ENCODE assay signal across 1 cellular context in the genomic region with DNA sequence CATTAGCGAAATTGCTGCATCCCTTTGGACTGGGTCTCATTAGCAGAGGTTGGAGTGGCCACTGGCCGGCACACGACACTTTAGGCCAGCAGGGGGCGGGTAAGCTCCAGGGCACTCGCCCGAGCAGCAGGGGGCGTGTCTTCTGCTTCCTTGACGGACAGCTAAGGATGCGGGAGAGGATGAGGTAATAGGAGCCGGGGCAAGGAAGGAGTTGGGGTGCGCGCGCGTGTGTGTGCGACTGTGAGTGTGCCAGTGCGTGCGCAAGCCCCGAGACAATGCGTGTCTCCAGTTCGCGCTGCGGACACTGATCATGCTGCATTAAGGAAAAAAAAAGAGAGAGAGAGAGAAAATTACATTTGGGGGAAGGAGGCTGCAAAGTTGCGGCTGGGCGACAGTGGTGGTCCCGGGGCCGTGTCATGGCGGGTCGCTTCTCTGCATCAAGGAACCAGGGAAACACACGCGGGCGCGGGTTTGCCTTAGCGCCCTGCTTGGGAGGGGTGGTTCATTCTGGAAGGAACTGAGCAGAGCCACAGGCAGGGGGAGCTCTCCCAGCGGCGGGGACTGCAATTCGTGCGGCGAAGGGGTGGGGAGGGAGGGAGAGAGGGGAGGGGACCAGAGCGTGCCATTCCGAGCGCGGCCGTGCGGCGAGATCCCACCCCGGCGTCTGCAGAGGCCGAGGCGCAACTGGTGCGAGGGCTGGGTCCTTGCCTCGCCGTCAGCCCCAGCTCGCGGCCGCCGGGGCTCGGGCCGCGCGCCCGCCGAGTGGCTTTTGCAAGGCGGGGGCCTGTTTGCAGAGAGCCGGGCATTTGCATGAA.
A peak's percentile ranks its signal among the peaks of the same experiment; 100 is the strongest.
TF ChIP-seq lines count a peak whose summit lies in the region.

TSS of gene DTX4 (plus strand) at position 625 of the 815 bp plus-strand sequence. CDS start 464 bp downstream, outside the sequence.

TF ChIP-seq in K562, 482 proteins besides CTCF, POLR2A, EP300 and RAD21 (continued from another document and continues in another):
- TF ChIP-seq ATF3 (IDR thresholded peaks at IDR 0.05) (peak; percentile 84), ATF3 (CRISPR knock-in tag; conservative IDR thresholded peaks at IDR 0.05) (no peak), ZFP36 (IDR thresholded peaks at IDR 0.05; ENCODE audit: low read depth, low read length, partially characterized antibody) (no peak), TCF3 (CRISPR knock-in tag; IDR thresholded peaks at IDR 0.05) (no peak), THAP12 (CRISPR knock-in tag; IDR thresholded peaks at IDR 0.05) (no peak), ZNF354B (CRISPR knock-in tag; IDR thresholded peaks at IDR 0.05) (no peak), ELF1 (tag; IDR thresholded peaks at IDR 0.05) (no peak), SMARCC2 (IDR thresholded peaks at IDR 0.05; ENCODE audit: low read depth) (no peak), ZNF282 (CRISPR knock-in tag; IDR thresholded peaks at IDR 0.05) (no peak), FOXJ2 (tag; IDR thresholded peaks at IDR 0.05) (no peak), STAT6 (CRISPR knock-in tag; IDR thresholded peaks at IDR 0.05) (0 out of 2 replicates have a peak, but pooled peaks have one; percentile 62), PTRF (tag; IDR thresholded peaks at IDR 0.05) (no peak), BRD4 (IDR thresholded peaks at IDR 0.05) (no peak), PURB (CRISPR knock-in tag; IDR thresholded peaks at IDR 0.05; ENCODE audit: low read depth) (no peak), ZNF766 (CRISPR knock-in tag; conservative IDR thresholded peaks at IDR 0.05) (no peak), ZNF384 (IDR thresholded peaks at IDR 0.05; ENCODE audit: low read depth, low read length) (no peak), ZNF444 (CRISPR knock-in tag; IDR thresholded peaks at IDR 0.05) (no peak), E2F1 (CRISPR knock-in tag; IDR thresholded peaks at IDR 0.05) (no peak), ZNF830 (CRISPR knock-in tag; IDR thresholded peaks at IDR 0.05) (no peak), ESRRA (IDR thresholded peaks at IDR 0.05; ENCODE audit: borderline replicate concordance, low read depth) (no peak; the same call in 1 of the 2 replicates), NCOR1 (IDR thresholded peaks at IDR 0.05) (no peak), NCOA4 (IDR thresholded peaks at IDR 0.05; ENCODE audit: partially characterized antibody) (no peak), FOXK2 (conservative IDR thresholded peaks at IDR 0.05 in 1 of 2, IDR thresholded peaks at IDR 0.05 in 1 of 2; ENCODE audit: low read depth in 2 of 2) (peak in 1 of 2 experiments; percentile 40; a peak in 1 of 4 replicates), SLC30A9 (CRISPR knock-in tag; IDR thresholded peaks at IDR 0.05) (no peak), SMAD2 (IDR thresholded peaks at IDR 0.05; ENCODE audit: low read depth, low read length) (no peak), PHTF2 (CRISPR knock-in tag; IDR thresholded peaks at IDR 0.05) (no peak), SOX6 (IDR thresholded peaks at IDR 0.05) (no peak), ZC3H4 (CRISPR knock-in tag; IDR thresholded peaks at IDR 0.05; ENCODE audit: borderline replicate concordance) (no peak)
- TF ChIP-seq, protein P1, sequence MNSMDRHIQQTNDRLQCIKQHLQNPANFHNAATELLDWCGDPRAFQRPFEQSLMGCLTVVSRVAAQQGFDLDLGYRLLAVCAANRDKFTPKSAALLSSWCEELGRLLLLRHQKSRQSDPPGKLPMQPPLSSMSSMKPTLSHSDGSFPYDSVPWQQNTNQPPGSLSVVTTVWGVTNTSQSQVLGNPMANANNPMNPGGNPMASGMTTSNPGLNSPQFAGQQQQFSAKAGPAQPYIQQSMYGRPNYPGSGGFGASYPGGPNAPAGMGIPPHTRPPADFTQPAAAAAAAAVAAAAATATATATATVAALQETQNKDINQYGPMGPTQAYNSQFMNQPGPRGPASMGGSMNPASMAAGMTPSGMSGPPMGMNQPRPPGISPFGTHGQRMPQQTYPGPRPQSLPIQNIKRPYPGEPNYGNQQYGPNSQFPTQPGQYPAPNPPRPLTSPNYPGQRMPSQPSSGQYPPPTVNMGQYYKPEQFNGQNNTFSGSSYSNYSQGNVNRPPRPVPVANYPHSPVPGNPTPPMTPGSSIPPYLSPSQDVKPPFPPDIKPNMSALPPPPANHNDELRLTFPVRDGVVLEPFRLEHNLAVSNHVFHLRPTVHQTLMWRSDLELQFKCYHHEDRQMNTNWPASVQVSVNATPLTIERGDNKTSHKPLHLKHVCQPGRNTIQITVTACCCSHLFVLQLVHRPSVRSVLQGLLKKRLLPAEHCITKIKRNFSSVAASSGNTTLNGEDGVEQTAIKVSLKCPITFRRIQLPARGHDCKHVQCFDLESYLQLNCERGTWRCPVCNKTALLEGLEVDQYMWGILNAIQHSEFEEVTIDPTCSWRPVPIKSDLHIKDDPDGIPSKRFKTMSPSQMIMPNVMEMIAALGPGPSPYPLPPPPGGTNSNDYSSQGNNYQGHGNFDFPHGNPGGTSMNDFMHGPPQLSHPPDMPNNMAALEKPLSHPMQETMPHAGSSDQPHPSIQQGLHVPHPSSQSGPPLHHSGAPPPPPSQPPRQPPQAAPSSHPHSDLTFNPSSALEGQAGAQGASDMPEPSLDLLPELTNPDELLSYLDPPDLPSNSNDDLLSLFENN (IDR thresholded peaks at IDR 0.05; ENCODE audit: low read depth in 2 of 2, low read length in 2 of 2): no peak
- TF ChIP-seq, protein P2, sequence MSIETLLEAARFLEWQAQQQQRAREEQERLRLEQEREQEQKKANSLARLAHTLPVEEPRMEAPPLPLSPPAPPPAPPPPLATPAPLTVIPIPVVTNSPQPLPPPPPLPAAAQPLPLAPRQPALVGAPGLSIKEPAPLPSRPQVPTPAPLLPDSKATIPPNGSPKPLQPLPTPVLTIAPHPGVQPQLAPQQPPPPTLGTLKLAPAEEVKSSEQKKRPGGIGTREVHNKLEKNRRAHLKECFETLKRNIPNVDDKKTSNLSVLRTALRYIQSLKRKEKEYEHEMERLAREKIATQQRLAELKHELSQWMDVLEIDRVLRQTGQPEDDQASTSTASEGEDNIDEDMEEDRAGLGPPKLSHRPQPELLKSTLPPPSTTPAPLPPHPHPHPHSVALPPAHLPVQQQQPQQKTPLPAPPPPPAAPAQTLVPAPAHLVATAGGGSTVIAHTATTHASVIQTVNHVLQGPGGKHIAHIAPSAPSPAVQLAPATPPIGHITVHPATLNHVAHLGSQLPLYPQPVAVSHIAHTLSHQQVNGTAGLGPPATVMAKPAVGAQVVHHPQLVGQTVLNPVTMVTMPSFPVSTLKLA (conservative IDR thresholded peaks at IDR 0.05): peak in 1 of 2 experiments; percentile 49
- TF ChIP-seq, protein P3, sequence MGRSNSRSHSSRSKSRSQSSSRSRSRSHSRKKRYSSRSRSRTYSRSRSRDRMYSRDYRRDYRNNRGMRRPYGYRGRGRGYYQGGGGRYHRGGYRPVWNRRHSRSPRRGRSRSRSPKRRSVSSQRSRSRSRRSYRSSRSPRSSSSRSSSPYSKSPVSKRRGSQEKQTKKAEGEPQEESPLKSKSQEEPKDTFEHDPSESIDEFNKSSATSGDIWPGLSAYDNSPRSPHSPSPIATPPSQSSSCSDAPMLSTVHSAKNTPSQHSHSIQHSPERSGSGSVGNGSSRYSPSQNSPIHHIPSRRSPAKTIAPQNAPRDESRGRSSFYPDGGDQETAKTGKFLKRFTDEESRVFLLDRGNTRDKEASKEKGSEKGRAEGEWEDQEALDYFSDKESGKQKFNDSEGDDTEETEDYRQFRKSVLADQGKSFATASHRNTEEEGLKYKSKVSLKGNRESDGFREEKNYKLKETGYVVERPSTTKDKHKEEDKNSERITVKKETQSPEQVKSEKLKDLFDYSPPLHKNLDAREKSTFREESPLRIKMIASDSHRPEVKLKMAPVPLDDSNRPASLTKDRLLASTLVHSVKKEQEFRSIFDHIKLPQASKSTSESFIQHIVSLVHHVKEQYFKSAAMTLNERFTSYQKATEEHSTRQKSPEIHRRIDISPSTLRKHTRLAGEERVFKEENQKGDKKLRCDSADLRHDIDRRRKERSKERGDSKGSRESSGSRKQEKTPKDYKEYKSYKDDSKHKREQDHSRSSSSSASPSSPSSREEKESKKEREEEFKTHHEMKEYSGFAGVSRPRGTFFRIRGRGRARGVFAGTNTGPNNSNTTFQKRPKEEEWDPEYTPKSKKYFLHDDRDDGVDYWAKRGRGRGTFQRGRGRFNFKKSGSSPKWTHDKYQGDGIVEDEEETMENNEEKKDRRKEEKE (IDR thresholded peaks at IDR 0.05; ENCODE audit: borderline replicate concordance in 1 of 2, control insufficient read depth in 1 of 2, low read depth in 2 of 2, low read length in 1 of 2): no peak
- TF ChIP-seq, protein P4, sequence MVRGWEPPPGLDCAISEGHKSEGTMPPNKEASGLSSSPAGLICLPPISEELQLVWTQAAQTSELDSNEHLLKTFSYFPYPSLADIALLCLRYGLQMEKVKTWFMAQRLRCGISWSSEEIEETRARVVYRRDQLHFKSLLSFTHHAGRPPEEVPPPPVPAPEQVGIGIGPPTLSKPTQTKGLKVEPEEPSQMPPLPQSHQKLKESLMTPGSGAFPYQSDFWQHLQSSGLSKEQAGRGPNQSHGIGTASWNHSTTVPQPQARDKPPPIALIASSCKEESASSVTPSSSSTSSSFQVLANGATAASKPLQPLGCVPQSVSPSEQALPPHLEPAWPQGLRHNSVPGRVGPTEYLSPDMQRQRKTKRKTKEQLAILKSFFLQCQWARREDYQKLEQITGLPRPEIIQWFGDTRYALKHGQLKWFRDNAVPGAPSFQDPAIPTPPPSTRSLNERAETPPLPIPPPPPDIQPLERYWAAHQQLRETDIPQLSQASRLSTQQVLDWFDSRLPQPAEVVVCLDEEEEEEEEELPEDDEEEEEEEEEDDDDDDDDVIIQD (CRISPR knock-in tag; IDR thresholded peaks at IDR 0.05): no peak
- TF ChIP-seq, protein P5, sequence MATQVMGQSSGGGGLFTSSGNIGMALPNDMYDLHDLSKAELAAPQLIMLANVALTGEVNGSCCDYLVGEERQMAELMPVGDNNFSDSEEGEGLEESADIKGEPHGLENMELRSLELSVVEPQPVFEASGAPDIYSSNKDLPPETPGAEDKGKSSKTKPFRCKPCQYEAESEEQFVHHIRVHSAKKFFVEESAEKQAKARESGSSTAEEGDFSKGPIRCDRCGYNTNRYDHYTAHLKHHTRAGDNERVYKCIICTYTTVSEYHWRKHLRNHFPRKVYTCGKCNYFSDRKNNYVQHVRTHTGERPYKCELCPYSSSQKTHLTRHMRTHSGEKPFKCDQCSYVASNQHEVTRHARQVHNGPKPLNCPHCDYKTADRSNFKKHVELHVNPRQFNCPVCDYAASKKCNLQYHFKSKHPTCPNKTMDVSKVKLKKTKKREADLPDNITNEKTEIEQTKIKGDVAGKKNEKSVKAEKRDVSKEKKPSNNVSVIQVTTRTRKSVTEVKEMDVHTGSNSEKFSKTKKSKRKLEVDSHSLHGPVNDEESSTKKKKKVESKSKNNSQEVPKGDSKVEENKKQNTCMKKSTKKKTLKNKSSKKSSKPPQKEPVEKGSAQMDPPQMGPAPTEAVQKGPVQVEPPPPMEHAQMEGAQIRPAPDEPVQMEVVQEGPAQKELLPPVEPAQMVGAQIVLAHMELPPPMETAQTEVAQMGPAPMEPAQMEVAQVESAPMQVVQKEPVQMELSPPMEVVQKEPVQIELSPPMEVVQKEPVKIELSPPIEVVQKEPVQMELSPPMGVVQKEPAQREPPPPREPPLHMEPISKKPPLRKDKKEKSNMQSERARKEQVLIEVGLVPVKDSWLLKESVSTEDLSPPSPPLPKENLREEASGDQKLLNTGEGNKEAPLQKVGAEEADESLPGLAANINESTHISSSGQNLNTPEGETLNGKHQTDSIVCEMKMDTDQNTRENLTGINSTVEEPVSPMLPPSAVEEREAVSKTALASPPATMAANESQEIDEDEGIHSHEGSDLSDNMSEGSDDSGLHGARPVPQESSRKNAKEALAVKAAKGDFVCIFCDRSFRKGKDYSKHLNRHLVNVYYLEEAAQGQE (CRISPR knock-in tag; IDR thresholded peaks at IDR 0.05; ENCODE audit: low read depth): no peak
